19 cellular contexts compared by ENCODE assay signal in genomic region chr6:3841066-3841454, GRCh38. TPM values are rescaled to one million over a fixed set of nuclear protein-coding genes. Genes with fewer than 3 reads are reported as not detected.
DNase-seq lines count a peak whose midpoint lies in the region; ATAC-seq, FAIRE-seq and TF ChIP-seq lines count a peak whose summit lies in the region.
"Had no signal": no experiment of that assay in that cellular context is flagged by ENCODE, and none has a peak within 500 bp of the region (broad histone marks: within the 10 kb centered on the region; RNA-seq: fewer than 3 reads in every experiment).

No MANE protein-coding gene starts in this region.

- H3K27me3 ChIP-seq in A673 (replicated peaks; ENCODE audit: insufficient read depth, low read depth, low read length, poor library complexity): no peaks in the 10 kb centered on the region
- no peaks in the 10 kb centered on the region for H3K27me3 ChIP-seq in astrocyte (ENCODE audit: insufficient read depth, low read length)
- H3K27me3 ChIP-seq in liver (ENCODE audit: control insufficient read depth in 4 of 4, insufficient read depth in 4 of 4, low read length in 3 of 4): no peaks in the 10 kb centered on the region
- H3K27me3 ChIP-seq: colonic mucosa, upper lobe of left lung had no signal

- peak; percentile 25 for DNase-seq in A673 (ENCODE audit: low spot score)
- DNase-seq in LHCN-M2 (ENCODE audit: low read depth): peak; percentile 29
- no peak for DNase-seq in astrocyte (ENCODE audit: low read depth)
- no peak for DNase-seq in NCI-H1417 treated with DMSO at 0.1 percent for 48 hours (lab: John Stamatoyannopoulos, UW)
- DNase-seq in superior temporal gyrus (ENCODE audit: extremely low spot score): no peak
- no peak for DNase-seq in activated T-cell treated with anti-CD3 and anti-CD28 coated beads, Interleukin-2, amount 50 U/mL, for 24 hours
- DNase-seq: activated CD4-positive, alpha-beta T cell treated with anti-CD3 and anti-CD28 coated beads, Interleukin-2, amount 10 ng/mL, durations not matched to agents 7 days and 5 days; anterior cingulate cortex; CD8-positive, alpha-beta memory T cell; colonic mucosa; DMS79; left cardiac atrium; midbrain; NCI-H2081; stimulated activated naive CD4-positive, alpha-beta T cell had no signal

- BruUV-seq in A673 (replicated peaks; lab: Mats Ljungman, UMichigan): no TSS peak

- H3K36me3 Mint-ChIP-seq in astrocyte (ENCODE audit: low read depth, unreplicated experiment): no peaks in the 10 kb centered on the region
- no peaks in the 10 kb centered on the region for H3K36me3 Mint-ChIP-seq in activated T-cell treated with anti-CD3 and anti-CD28 coated beads, Interleukin-2, amount 50 U/mL, for 24 hours (ENCODE audit: low read depth)

- peak overlapping the region; percentile 47 for H3K27ac Mint-ChIP-seq in astrocyte (ENCODE audit: unreplicated experiment)
- H3K27ac Mint-ChIP-seq in activated T-cell treated with anti-CD3 and anti-CD28 coated beads, Interleukin-2, amount 50 U/mL, for 24 hours: no peak overlapping the region
- H3K27ac Mint-ChIP-seq: activated CD4-positive, alpha-beta T cell treated with anti-CD3 and anti-CD28 coated beads, Interleukin-2, amount 10 ng/mL, durations not matched to agents 7 days and 5 days had no signal

- TF ChIP-seq RAD21 in liver (IDR thresholded peaks at IDR 0.05): no peak

- no peaks in the 10 kb centered on the region for H3K9me3 Mint-ChIP-seq in astrocyte (ENCODE audit: unreplicated experiment)
- H3K9me3 Mint-ChIP-seq in activated T-cell treated with anti-CD3 and anti-CD28 coated beads, Interleukin-2, amount 50 U/mL, for 24 hours: no peaks in the 10 kb centered on the region
- H3K9me3 Mint-ChIP-seq: activated CD4-positive, alpha-beta T cell treated with anti-CD3 and anti-CD28 coated beads, Interleukin-2, amount 10 ng/mL, durations not matched to agents 7 days and 5 days; CD8-positive, alpha-beta memory T cell had no signal

- H3K27ac ChIP-seq in A673 (ENCODE audit: low read depth, low read length, poor library complexity, severe bottlenecking) (no peak overlapping the region), astrocyte (ENCODE audit: low read depth, low read length) (peak overlapping the region; percentile 88), liver (ENCODE audit: low read depth in 1 of 2, low read length in 2 of 2) (peak overlapping the region; percentile 83 to 93)
- H3K27ac ChIP-seq: colonic mucosa, upper lobe of left lung had no signal

- ATAC-seq in GM21447 (IDR thresholded peaks at IDR 0.05; ENCODE audit: unreplicated experiment): no peak

- no peak for FAIRE-seq in astrocyte (lab: Jason Lieb, UNC)
- FAIRE-seq: H1 had no signal

- peak overlapping the region; percentile 60 for H3K4me2 ChIP-seq in astrocyte (ENCODE audit: low read length)

- H2AFZ ChIP-seq in astrocyte (ENCODE audit: low read depth, low read length): no peak overlapping the region

- intact Hi-C loops in A673 (cut with micrococcal nuclease; ENCODE audit: unreplicated experiment): no loop called here

- WGBS in liver: 41% methylated on average over 6 of the region's 6 CpGs

- peaks cover 6% of the 10 kb centered on the region for H3K4me1 ChIP-seq in A673 (ENCODE audit: insufficient read depth, low read length, poor library complexity, severe bottlenecking)
- peaks cover 49% of the 10 kb centered on the region for H3K4me1 ChIP-seq in astrocyte (ENCODE audit: insufficient read depth, low read length)
- peaks cover 6 to 45% (median 30%) of the 10 kb centered on the region in 4 donors for H3K4me1 ChIP-seq in liver (ENCODE audit: control insufficient read depth in 4 of 4, insufficient read depth in 4 of 4, low read length in 3 of 4)
- H3K4me1 ChIP-seq: colonic mucosa had no signal

- H3K4me3 ChIP-seq in A673 (ENCODE audit: low read depth, low read length, poor library complexity, severe bottlenecking) (no peak overlapping the region), astrocyte (ENCODE audit: insufficient read depth, low read depth, low read length) (no peak overlapping the region), liver (ENCODE audit: low read depth in 1 of 3, low read length in 3 of 3) (no peak overlapping the region)
- H3K4me3 ChIP-seq: colonic mucosa, upper lobe of left lung had no signal

- no peak overlapping the region for H3K4me3 Mint-ChIP-seq in astrocyte (ENCODE audit: unreplicated experiment)
- no peak overlapping the region for H3K4me3 Mint-ChIP-seq in activated T-cell treated with anti-CD3 and anti-CD28 coated beads, Interleukin-2, amount 50 U/mL, for 24 hours
- H3K4me3 Mint-ChIP-seq: activated CD4-positive, alpha-beta T cell treated with anti-CD3 and anti-CD28 coated beads, Interleukin-2, amount 10 ng/mL, durations not matched to agents 7 days and 5 days; CD8-positive, alpha-beta memory T cell had no signal

- peaks cover 24% of the 10 kb centered on the region for H3K4me1 Mint-ChIP-seq in astrocyte (ENCODE audit: low read depth, unreplicated experiment)
- H3K4me1 Mint-ChIP-seq in activated T-cell treated with anti-CD3 and anti-CD28 coated beads, Interleukin-2, amount 50 U/mL, for 24 hours (ENCODE audit: low read depth): no peaks in the 10 kb centered on the region
- H3K4me1 Mint-ChIP-seq: activated CD4-positive, alpha-beta T cell treated with anti-CD3 and anti-CD28 coated beads, Interleukin-2, amount 10 ng/mL, durations not matched to agents 7 days and 5 days; CD8-positive, alpha-beta memory T cell had no signal

- H3K27me3 Mint-ChIP-seq in astrocyte (ENCODE audit: low read depth, unreplicated experiment): no peaks in the 10 kb centered on the region
- H3K27me3 Mint-ChIP-seq in activated T-cell treated with anti-CD3 and anti-CD28 coated beads, Interleukin-2, amount 50 U/mL, for 24 hours: no peaks in the 10 kb centered on the region
- H3K27me3 Mint-ChIP-seq: activated CD4-positive, alpha-beta T cell treated with anti-CD3 and anti-CD28 coated beads, Interleukin-2, amount 10 ng/mL, durations not matched to agents 7 days and 5 days had no signal

- no peaks in the 10 kb centered on the region for H3K36me3 ChIP-seq in A673 (ENCODE audit: insufficient read depth, low read length, poor library complexity, severe bottlenecking)
- no peaks in the 10 kb centered on the region for H3K36me3 ChIP-seq in astrocyte (ENCODE audit: insufficient read depth, low read length)
- H3K36me3 ChIP-seq in liver (ENCODE audit: control insufficient read depth in 4 of 4, insufficient read depth in 3 of 4, low read depth in 1 of 4, low read length in 3 of 4): no peaks in the 10 kb centered on the region
- H3K36me3 ChIP-seq: colonic mucosa, upper lobe of left lung had no signal

- H3K9me3 ChIP-seq in A673 (ENCODE audit: low read depth, low read length, poor library complexity, severe bottlenecking) (no peaks in the 10 kb centered on the region), astrocyte (ENCODE audit: insufficient read depth, low read depth, low read length) (no peaks in the 10 kb centered on the region), liver (ENCODE audit: control insufficient read depth in 4 of 4, low read length in 3 of 4) (no peaks in the 10 kb centered on the region)
- H3K9me3 ChIP-seq: colonic mucosa, upper lobe of left lung had no signal

- no peaks in the 10 kb centered on the region for H4K20me1 ChIP-seq in astrocyte (ENCODE audit: insufficient read depth, low read length)

- H3K9ac ChIP-seq in astrocyte (ENCODE audit: low read length): peak overlapping the region; percentile 68
- peak overlapping the region in 1 of 2 donors; percentile 69 for H3K9ac ChIP-seq in liver (ENCODE audit: low read depth in 1 of 2, low read length in 2 of 2)

- CTCF ChIA-PET in A673 (lab: Charles Lee): interaction anchor here (1.5 kb wide), 1 partner anchor 8 kb away, joined by 4 read pairs; the partner anchor contains the start of gene FAM50B

- no peak for TF ChIP-seq CTCF in A673 (conservative IDR thresholded peaks at IDR 0.05; ENCODE audit: low read depth, low read length)
- TF ChIP-seq CTCF in astrocyte (IDR thresholded peaks at IDR 0.05; ENCODE audit: insufficient read depth, low read depth, low read length): no peak
- no peak for TF ChIP-seq CTCF in liver (IDR thresholded peaks at IDR 0.05; ENCODE audit: low read depth, low read length, missing input control)

- H3K79me2 ChIP-seq in astrocyte (ENCODE audit: insufficient read depth, low read length): no peaks in the 10 kb centered on the region

- POLR2A ChIA-PET in A673 (lab: Charles Lee; ENCODE audit: low non-redundant PET): no interaction called here

TF ChIP-seq in liver, 16 proteins besides CTCF, POLR2A, EP300 and RAD21:
- TF ChIP-seq, protein P1, sequence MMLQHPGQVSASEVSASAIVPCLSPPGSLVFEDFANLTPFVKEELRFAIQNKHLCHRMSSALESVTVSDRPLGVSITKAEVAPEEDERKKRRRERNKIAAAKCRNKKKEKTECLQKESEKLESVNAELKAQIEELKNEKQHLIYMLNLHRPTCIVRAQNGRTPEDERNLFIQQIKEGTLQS (IDR thresholded peaks at IDR 0.05): peak; percentile 31
- TF ChIP-seq GABPA (IDR thresholded peaks at IDR 0.05 in 1 of 2, conservative IDR thresholded peaks at IDR 0.05 in 1 of 2): no peak
- peak; percentile 76 for TF ChIP-seq YY1 (IDR thresholded peaks at IDR 0.05)
- peak; percentile 95 for TF ChIP-seq FOXA2 (IDR thresholded peaks at IDR 0.05)
- peak; percentile 91 for TF ChIP-seq FOXA1 (IDR thresholded peaks at IDR 0.05)

RNA-seq across cellular contexts. Expression of gene FAM50B, which starts 8.1 kb away (rescaled TPM):
- 10.1 and 13.0 TPM in 2 replicates for total RNA-seq in A673 (2021)
- total RNA-seq in LHCN-M2 (2014; rRNA removed): 8.5 and 13.6 TPM in 2 replicates
- 13.2 TPM for polyA plus RNA-seq in LHCN-M2 (2012)
- total RNA-seq in astrocyte: 4.6 and 5.0 TPM in 2 replicates
- total RNA-seq in liver: 10 to 100 TPM in 1 of 2 donors, 1 to 10 TPM in 1; 8.8 to 10.2 TPM
- 10 to 100 TPM; 11.9 to 12.3 TPM for polyA plus RNA-seq in liver

Comparison
In these comparisons a context has a peak if more than half of its experiments do, and no peak if none do; other contexts are left out.
1. DNase-seq: peak in A673 (single experiment) and LHCN-M2 (single experiment); none in astrocyte (single experiment), NCI-H1417 treated with DMSO at 0.1 percent for 48 hours (single experiment), superior temporal gyrus (single experiment) and activated T-cell treated with anti-CD3 and anti-CD28 coated beads, Interleukin-2, amount 50 U/mL, for 24 hours (single experiment).